1 cellular context compared by ENCODE assay signal in genomic region chr10:79065853-79066252, GRCh38.
TF ChIP-seq lines count a peak whose summit lies in the region.

No MANE protein-coding gene starts in this region.

TF ChIP-seq in A549, 52 proteins besides CTCF, POLR2A, EP300 and RAD21:
- TF ChIP-seq BCL3 (IDR thresholded peaks at IDR 0.05) (no peak), TP53 (CRISPR knock-in tag; IDR thresholded peaks at IDR 0.05) (no peak), PBX3 (IDR thresholded peaks at IDR 0.05) (no peak), PHF8 (IDR thresholded peaks at IDR 0.05; ENCODE audit: borderline replicate concordance, low read depth) (no peak), USF2 (IDR thresholded peaks at IDR 0.05) (no peak), MAZ (IDR thresholded peaks at IDR 0.05; ENCODE audit: borderline replicate concordance, low read depth, low read length) (no peak)
